ENCODE assay signal across 8 cellular contexts in genomic region chrX:16869393-16870094, GRCh38. TPM values are rescaled to one million over a fixed set of nuclear protein-coding genes. Genes with fewer than 3 reads are reported as not detected.
DNase-seq lines count a peak whose midpoint lies in the region; ATAC-seq and TF ChIP-seq lines count a peak whose summit lies in the region.

No MANE protein-coding gene starts in this region.

- H3K36me3 ChIP-seq in testis (ENCODE audit: low read depth, missing control alignments) = no peaks in the 10 kb centered on the region

- H3K27me3 Mint-ChIP-seq in effector memory CD8-positive, alpha-beta T cell = no peaks in the 10 kb centered on the region

- peaks cover 27% of the 10 kb centered on the region for H3K4me1 ChIP-seq in mononuclear cell (ENCODE audit: insufficient read depth, low read length)
- no peaks in the 10 kb centered on the region for H3K4me1 ChIP-seq in testis

- peak; percentile 37 for ATAC-seq in HG02571 (IDR thresholded peaks at IDR 0.05; ENCODE audit: unreplicated experiment)
- peak; percentile 44 for ATAC-seq in effector memory CD8-positive, alpha-beta T cell (replicated peaks)

- H3K4me3 Mint-ChIP-seq in effector memory CD8-positive, alpha-beta T cell = peak overlapping the region; percentile 95 to 96

- H3K4me1 Mint-ChIP-seq in effector memory CD8-positive, alpha-beta T cell (ENCODE audit: low read depth in 2 of 2) = peaks cover 11 to 22% of the 10 kb centered on the region in 2 donors

- TF ChIP-seq POLR2A in testis (IDR thresholded peaks at IDR 0.05) = no peak

- H3K9me3 ChIP-seq in mononuclear cell (ENCODE audit: low read depth, low read length) (no peaks in the 10 kb centered on the region), testis (no peaks in the 10 kb centered on the region)

- H3K27ac Mint-ChIP-seq in effector memory CD8-positive, alpha-beta T cell = peak overlapping the region; percentile 97 to 99

- no peak for TF ChIP-seq CTCF in testis (IDR thresholded peaks at IDR 0.05)

- WGBS in testis, 2 donors = 1% methylated on average over 9 of the region's 92 CpGs; no CpG with 5 or more reads in 1 of the 2 donors

- H3K36me3 Mint-ChIP-seq in effector memory CD8-positive, alpha-beta T cell (ENCODE audit: insufficient read depth) = peaks cover 8% of the 10 kb centered on the region

- intact Hi-C loops in testis (cut with DNase I; ENCODE audit: low total_unique reads) = no loop called here

- H3K27me3 ChIP-seq in mononuclear cell (ENCODE audit: insufficient read depth, low read length) = no peaks in the 10 kb centered on the region
- H3K27me3 ChIP-seq in testis = no peaks in the 10 kb centered on the region

- H3K27ac ChIP-seq in testis = peak overlapping the region; percentile 85 to 91

- no peaks in the 10 kb centered on the region for H3K9me3 Mint-ChIP-seq in effector memory CD8-positive, alpha-beta T cell

- peak; percentile 5 for DNase-seq in DMS79 treated with DMSO at 0.1 percent for 48 hours (lab: John Stamatoyannopoulos, UW)
- no peak for DNase-seq in DMS79 (lab: John Stamatoyannopoulos, UW)
- DNase-seq in NCI-H1105 treated with DMSO at 0.1 percent for 48 hours (lab: John Stamatoyannopoulos, UW) = peak; percentile 36
- DNase-seq in activated CD4-positive, alpha-beta T cell treated with anti-CD3 and anti-CD28 coated beads for 48 hours = peak; percentile 59
- DNase-seq in effector memory CD8-positive, alpha-beta T cell = peak; percentile 17 to 42 (median 38)
- peak; percentile 20 for DNase-seq in testis

- H3K4me3 ChIP-seq in mononuclear cell (ENCODE audit: low read length) = peak overlapping the region; percentile 65
- H3K4me3 ChIP-seq in testis = peak overlapping the region; percentile 64 to 73

RNA-seq across cellular contexts. Expression of gene RBBP7, which starts 0.6 kb away (rescaled TPM):
- 158 TPM for total RNA-seq in mononuclear cell
- 100 to 1,000 TPM; 311 to 375 TPM for total RNA-seq in testis
- 206 TPM for polyA plus RNA-seq in testis (ENCODE audit: insufficient read depth, low read depth, low replicate concordance)
